8 cellular contexts compared by ENCODE assay signal in the genomic region with DNA sequence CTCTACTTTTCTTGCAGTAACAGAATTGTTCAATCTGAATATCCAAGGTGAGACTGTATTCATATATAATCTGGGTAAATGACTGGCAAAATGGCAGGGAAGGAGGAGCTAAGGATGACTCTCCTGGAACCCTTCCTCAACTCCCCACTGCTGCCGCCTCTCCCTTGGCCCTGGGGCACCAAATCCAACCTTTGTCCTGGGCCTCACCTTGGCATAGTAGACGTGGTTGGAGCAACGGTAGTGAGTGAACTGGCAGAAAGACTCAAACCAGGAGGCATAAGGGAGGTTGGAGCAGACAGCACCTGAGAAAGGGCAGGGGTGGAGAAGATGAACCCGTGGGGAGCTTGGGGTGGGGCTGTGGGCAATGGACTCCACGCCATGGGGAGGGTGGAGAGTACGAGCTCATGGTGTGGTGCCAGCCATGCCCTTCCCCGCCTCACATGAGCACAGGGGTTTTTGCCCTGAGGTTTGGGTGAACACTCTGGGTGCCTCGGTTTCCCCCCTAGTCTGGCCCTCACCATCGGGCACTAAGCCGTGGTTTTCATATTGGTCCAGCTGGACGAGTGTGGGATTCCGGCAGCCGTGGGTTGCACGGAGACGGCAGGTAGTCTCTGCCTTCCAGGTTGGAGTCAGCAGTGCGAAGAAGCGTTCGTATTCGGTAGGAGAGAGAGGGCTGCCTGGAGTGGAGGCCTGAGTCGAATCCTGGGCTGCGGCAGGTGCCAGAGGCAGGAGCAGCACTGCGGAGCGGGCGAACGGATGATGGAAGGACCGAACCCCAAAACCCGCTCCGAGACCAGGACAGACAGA. TPM values are rescaled to one million over a fixed set of nuclear protein-coding genes. Genes with fewer than 3 reads are reported as not detected.
DNase-seq lines count a peak whose midpoint lies in the region; ATAC-seq and TF ChIP-seq lines count a peak whose summit lies in the region.

No MANE protein-coding gene starts in this region.

- H3K27ac ChIP-seq in testis, result peak overlapping the region; percentile 31 to 80

- no peaks in the 10 kb centered on the region for H3K27me3 ChIP-seq in testis

- H3K4me3 ChIP-seq in lower leg skin (ENCODE audit: low read depth, poor library complexity, severe bottlenecking) (peak overlapping the region; percentile 16), testis (peak overlapping the region; percentile 49 to 64)

- no peaks in the 10 kb centered on the region for H3K9me3 ChIP-seq in testis

- H3K9me3 Mint-ChIP-seq in activated CD4-positive, alpha-beta T cell treated with anti-CD3 and anti-CD28 coated beads, Interleukin-2, amount 10 ng/mL, durations not matched to agents 24 days and 14 days, result peaks cover 17% of the 10 kb centered on the region

- H3K4me1 ChIP-seq in testis, result peaks cover 4% of the 10 kb centered on the region

- no peak for TF ChIP-seq CTCF in lower leg skin (IDR thresholded peaks at IDR 0.05)
- no peak for TF ChIP-seq CTCF in testis (IDR thresholded peaks at IDR 0.05)
- no peak for TF ChIP-seq CTCF in GM10266 (IDR thresholded peaks at IDR 0.05; ENCODE audit: control insufficient read depth, insufficient read depth, low read depth, missing control alignments)

- DNase-seq in activated CD4-positive, alpha-beta T cell treated with anti-CD3 and anti-CD28 coated beads, Interleukin-2, amount 10 ng/mL, durations not matched to agents 24 days and 14 days, result no peak
- DNase-seq in activated CD4-positive, alpha-beta T cell treated with anti-CD3 and anti-CD28 coated beads, Interleukin-2, amount 50 U/mL, for 1 hour, result no peak
- DNase-seq in cerebellum (ENCODE audit: low spot score) (peak; percentile 54), lower leg skin (ENCODE audit: low spot score in 2 of 2) (no peak), testis (no peak), GM10266 (ENCODE audit: extremely low spot score) (no peak)

- no peak for TF ChIP-seq POLR2A in lower leg skin (IDR thresholded peaks at IDR 0.05)
- TF ChIP-seq POLR2A in testis (IDR thresholded peaks at IDR 0.05), result no peak

- no peaks in the 10 kb centered on the region for H3K36me3 ChIP-seq in testis (ENCODE audit: low read depth, missing control alignments)

- H3K36me3 Mint-ChIP-seq in activated CD4-positive, alpha-beta T cell treated with anti-CD3 and anti-CD28 coated beads, Interleukin-2, amount 10 ng/mL, durations not matched to agents 24 days and 14 days (ENCODE audit: low read depth), result peaks cover 41% of the 10 kb centered on the region

- H3K4me3 Mint-ChIP-seq in activated CD4-positive, alpha-beta T cell treated with anti-CD3 and anti-CD28 coated beads, Interleukin-2, amount 10 ng/mL, durations not matched to agents 24 days and 14 days, result peak overlapping the region; percentile 68

- H3K4me1 Mint-ChIP-seq in activated CD4-positive, alpha-beta T cell treated with anti-CD3 and anti-CD28 coated beads, Interleukin-2, amount 10 ng/mL, durations not matched to agents 24 days and 14 days, result peaks cover 16% of the 10 kb centered on the region

- intact Hi-C loops in activated CD4-positive, alpha-beta T cell treated with anti-CD3 and anti-CD28 coated beads, Interleukin-2, amount 10 ng/mL, durations not matched to agents 24 days and 14 days (cut with micrococcal nuclease), result no loop called here
- intact Hi-C loops in lower leg skin (cut with DNase I; ENCODE audit: low total_unique reads), result no loop called here
- intact Hi-C loops in testis (cut with DNase I; ENCODE audit: low total_unique reads), result no loop called here

- ATAC-seq in HG03280 (IDR thresholded peaks at IDR 0.05; ENCODE audit: unreplicated experiment) (no peak), GM19467 (IDR thresholded peaks at IDR 0.05; ENCODE audit: unreplicated experiment) (no peak)

- 61 to 63% methylated on average over 27 to 28 of the region's 28 CpGs for WGBS in lower leg skin, 2 donors
- WGBS in testis, 2 donors, result 58 to 61% methylated on average over 19 to 28 of the region's 28 CpGs

- H3K27me3 Mint-ChIP-seq in activated CD4-positive, alpha-beta T cell treated with anti-CD3 and anti-CD28 coated beads, Interleukin-2, amount 10 ng/mL, durations not matched to agents 24 days and 14 days, result peaks cover 9% of the 10 kb centered on the region

- peak overlapping the region; percentile 56 for H3K27ac Mint-ChIP-seq in activated CD4-positive, alpha-beta T cell treated with anti-CD3 and anti-CD28 coated beads, Interleukin-2, amount 10 ng/mL, durations not matched to agents 24 days and 14 days

RNA-seq across cellular contexts. Expression of gene ACRBP, which starts 0.8 kb away (rescaled TPM):
- 0.47 and 0.64 TPM in 2 replicates for total RNA-seq in activated CD4-positive, alpha-beta T cell treated with anti-CD3 and anti-CD28 coated beads, Interleukin-2, amount 10 ng/mL, durations not matched to agents 24 days and 14 days
- 1.7 TPM for total RNA-seq in cerebellum
- 1 to 10 TPM in 2 of 4 donors, under 1 TPM in 2; 0.42 to 8.6 (median 0.76) TPM for total RNA-seq in lower leg skin
- 100 to 1,000 TPM; 172 to 241 TPM for total RNA-seq in testis
- polyA plus RNA-seq in testis (ENCODE audit: insufficient read depth, low read depth, low replicate concordance), result 715 TPM

RNA-seq across cellular contexts. Expression of gene LPAR5, which starts 10.7 kb away (rescaled TPM):
- 3.3 and 4.2 TPM in 2 replicates for total RNA-seq in activated CD4-positive, alpha-beta T cell treated with anti-CD3 and anti-CD28 coated beads, Interleukin-2, amount 10 ng/mL, durations not matched to agents 24 days and 14 days
- total RNA-seq in cerebellum (0.82 TPM), lower leg skin (10 to 100 TPM; 11.0 to 16.4 (median 12.4) TPM), testis (1 to 10 TPM; 1.5 to 2.4 TPM)
- polyA plus RNA-seq in testis (ENCODE audit: insufficient read depth, low read depth, low replicate concordance), result 3.1 TPM

RNA-seq across cellular contexts. Expression of gene ING4, which starts 16.4 kb away (rescaled TPM):
- total RNA-seq in activated CD4-positive, alpha-beta T cell treated with anti-CD3 and anti-CD28 coated beads, Interleukin-2, amount 10 ng/mL, durations not matched to agents 24 days and 14 days, result 13.7 and 15.8 TPM in 2 replicates
- total RNA-seq in cerebellum (53.1 TPM), lower leg skin (10 to 100 TPM; 40.8 to 63.6 (median 56.0) TPM), testis (10 to 100 TPM; 58.3 to 63.0 TPM)
- polyA plus RNA-seq in testis (ENCODE audit: insufficient read depth, low read depth, low replicate concordance), result 48.1 TPM

RNA-seq across cellular contexts. Expression of gene CHD4, which starts 39.3 kb away (rescaled TPM):
- 356 and 363 TPM in 2 replicates for total RNA-seq in activated CD4-positive, alpha-beta T cell treated with anti-CD3 and anti-CD28 coated beads, Interleukin-2, amount 10 ng/mL, durations not matched to agents 24 days and 14 days
- total RNA-seq in cerebellum (176 TPM), lower leg skin (100 to 1,000 TPM; 167 to 235 (median 205) TPM), testis (100 to 1,000 TPM; 314 to 328 TPM)
- 160 TPM for polyA plus RNA-seq in testis (ENCODE audit: insufficient read depth, low read depth, low replicate concordance)

RNA-seq across cellular contexts. Expression of gene ZNF384, which starts 42.7 kb away (rescaled TPM):
- 83.6 and 84.4 TPM in 2 replicates for total RNA-seq in activated CD4-positive, alpha-beta T cell treated with anti-CD3 and anti-CD28 coated beads, Interleukin-2, amount 10 ng/mL, durations not matched to agents 24 days and 14 days
- total RNA-seq in cerebellum, result 26.8 TPM
- 10 to 100 TPM; 22.7 to 79.9 (median 33.7) TPM for total RNA-seq in lower leg skin
- 10 to 100 TPM; 78.5 to 85.1 TPM for total RNA-seq in testis
- polyA plus RNA-seq in testis (ENCODE audit: insufficient read depth, low read depth, low replicate concordance), result 94.9 TPM

Comparison
In these comparisons a context has a peak if more than half of its experiments do, and no peak if none do; other contexts are left out.
1. RNA of gene ACRBP, which starts 0.8 kb away (total RNA-seq): 172 to 241 TPM in testis; 1.7 TPM in cerebellum (single experiment), 0.42 to 8.6 TPM in lower leg skin and 0.47 to 0.64 TPM in activated CD4-positive, alpha-beta T cell treated with anti-CD3 and anti-CD28 coated beads, Interleukin-2, amount 10 ng/mL, durations not matched to agents 24 days and 14 days; every median in the first group is over 10 times any median in the second.